ENCODE assay signal across 8 cellular contexts in genomic region chrX:44542567-44543325, GRCh38. TPM values are rescaled to one million over a fixed set of nuclear protein-coding genes. Genes with fewer than 3 reads are reported as not detected.
DNase-seq lines count a peak whose midpoint lies in the region; ATAC-seq, FAIRE-seq and TF ChIP-seq lines count a peak whose summit lies in the region.

Gene FUNDC1, minus strand, starts transcription at chrX:44542859. Its CDS starts 27 bp downstream, at chrX:44542832.

- TF ChIP-seq CTCF in AG09319 (IDR thresholded peaks at IDR 0.05; ENCODE audit: low read depth, low read length), result peak; percentile 40
- peak; percentile 23 to 46 (median 33) for TF ChIP-seq CTCF in keratinocyte (optimal IDR thresholded peaks at IDR 0.05 in 1 of 3, IDR thresholded peaks at IDR 0.05 in 1 of 3, conservative IDR thresholded peaks at IDR 0.05 in 1 of 3; ENCODE audit: extremely low read depth in 1 of 3, insufficient read depth in 2 of 3, low read length in 3 of 3)

- no peaks in the 10 kb centered on the region for H3K27me3 ChIP-seq in keratinocyte (ENCODE audit: control insufficient read depth, extremely low read depth, insufficient read depth, low read length)

- peak within 1 kb of the TSS; percentile 89 for H3K9ac ChIP-seq in keratinocyte (ENCODE audit: control insufficient read depth, extremely low read depth, insufficient read depth, low read length)

- no peaks in the 10 kb centered on the region for H4K20me1 ChIP-seq in keratinocyte (ENCODE audit: control insufficient read depth, extremely low read depth, insufficient read depth, low read length)

- no peaks in the 10 kb centered on the region for H3K9me3 ChIP-seq in keratinocyte (ENCODE audit: control insufficient read depth, low read depth, low read length)

- peaks cover 0 to 2% of the 10 kb centered on the region in 2 experiments for H3K36me3 ChIP-seq in keratinocyte (ENCODE audit: control insufficient read depth in 2 of 2, extremely low read depth in 1 of 2, insufficient read depth in 2 of 2, low read length in 2 of 2)

- peak within 1 kb of the TSS; percentile 66 to 85 (median 81) for H3K4me3 ChIP-seq in keratinocyte (ENCODE audit: control insufficient read depth in 2 of 3, extremely low read depth in 1 of 3, insufficient read depth in 2 of 3, low read depth in 1 of 3, low read length in 3 of 3)

- dilution Hi-C loops in keratinocyte (cut with MboI; ENCODE audit: extremely low pct_ligation_motif_present, low sequenced_read_pairs), result no loop called here

- no peak for FAIRE-seq in keratinocyte (lab: Jason Lieb, UNC)

- H3K4me2 ChIP-seq in keratinocyte (ENCODE audit: control insufficient read depth, extremely low read depth, insufficient read depth, low read depth, low read length), result peak within 1 kb of the TSS; percentile 92

- DNase-seq in AG09319 (ENCODE audit: extremely low read depth, low read depth) (peak; percentile 86), NCI-H446 (lab: John Stamatoyannopoulos, UW) (peak; percentile 87 to 96), cerebellar nuclear complex (lab: John Stamatoyannopoulos, UW) (peak; percentile 1 to 53), keratinocyte (ENCODE audit: low read depth, low spot score) (peak; percentile 91)
- DNase-seq in activated CD4-positive, CD25-positive, alpha-beta regulatory T cell treated with anti-CD3 and anti-CD28 coated beads, Interleukin-2, amount 50 U/mL, for 72 hours, result peak; percentile 93
- peak; percentile 72 to 80 for DNase-seq in stimulated activated CD4-positive, alpha-beta T cell treated with anti-CD3 and anti-CD28 coated beads, Interleukin-15, amount 100 ng/mL, for 1 hour (ENCODE audit: low read depth in 1 of 2, low spot score in 1 of 2)

- H2AFZ ChIP-seq in keratinocyte (ENCODE audit: control insufficient read depth, low read length), result peak within 1 kb of the TSS; percentile 86

- peak; percentile 99 for ATAC-seq in GM19023 (IDR thresholded peaks at IDR 0.05; ENCODE audit: unreplicated experiment)
- ATAC-seq in HG03280 (IDR thresholded peaks at IDR 0.05; ENCODE audit: unreplicated experiment), result peak; percentile 97

- no peaks in the 10 kb centered on the region for H3K9me1 ChIP-seq in keratinocyte (ENCODE audit: control insufficient read depth, extremely low read depth, insufficient read depth, low read length)

- peak within 1 kb of the TSS; percentile 86 for H3K27ac ChIP-seq in keratinocyte (ENCODE audit: control insufficient read depth, insufficient read depth, low read length)

- H3K79me2 ChIP-seq in keratinocyte (ENCODE audit: control insufficient read depth, insufficient read depth, low read length), result peaks cover 6% of the 10 kb centered on the region

- H3K4me1 ChIP-seq in keratinocyte (ENCODE audit: control insufficient read depth, extremely low read depth, insufficient read depth, low read length), result peaks cover 6% of the 10 kb centered on the region

RNA-seq across cellular contexts. Expression of gene FUNDC1, which starts in this region (rescaled TPM):
- polyA plus RNA-seq in keratinocyte, result 20.9 to 30.9 TPM (median 21.6 TPM) in 3 replicates
- 49.4 TPM for polyA plus RNA-seq in keratinocyte (2011; ENCODE audit: low read depth)
- 22.0 and 32.9 TPM in 2 replicates for polyA plus RNA-seq in keratinocyte (2011; cell fraction: cytosol; rRNA removed)
- 12.8 and 16.9 TPM in 2 replicates for polyA plus RNA-seq in keratinocyte (2011; cell fraction: nucleus; rRNA removed)
- polyA plus RNA-seq in keratinocyte (2012; ENCODE audit: low replicate concordance), result 20.0 and 20.8 TPM in 2 replicates
- polyA minus RNA-seq in keratinocyte, result 0.39 to 9.7 TPM (median 3.7 TPM) in 3 replicates
- polyA minus RNA-seq in keratinocyte (2011; cell fraction: cytosol; rRNA and poly(A)+ RNA removed), result 4.4 TPM
- polyA minus RNA-seq in keratinocyte (2011; cell fraction: nucleus; rRNA and poly(A)+ RNA removed), result 1.4 and 3.3 TPM in 2 replicates

Comparison
In these comparisons a context has a peak if more than half of its experiments do, and no peak if none do; other contexts are left out.
1. Peak in every context shown above with its lines: DNase-seq, ATAC-seq, H3K4me3 ChIP-seq and H3K27ac ChIP-seq.
2. DNase-seq: peak in every context shown above with its lines; median percentile 93 in activated CD4-positive, CD25-positive, alpha-beta regulatory T cell treated with anti-CD3 and anti-CD28 coated beads, Interleukin-2, amount 50 U/mL, for 72 hours; 92 in NCI-H446; 91 in keratinocyte; 86 in AG09319; 76 in stimulated activated CD4-positive, alpha-beta T cell treated with anti-CD3 and anti-CD28 coated beads, Interleukin-15, amount 100 ng/mL, for 1 hour; 27 in cerebellar nuclear complex.